Comparison of ENCODE assay signal across 1 cellular context in genomic region chr4:162347492-162348213, GRCh38.
TF ChIP-seq lines count a peak whose summit lies in the region.

No MANE protein-coding gene starts in this region.

TF ChIP-seq in SK-N-SH, 30 proteins besides CTCF, POLR2A, EP300 and RAD21 (continued from another document):
- TF ChIP-seq GATA2 (CRISPR knock-in tag; IDR thresholded peaks at IDR 0.05), result no peak
- no peak for TF ChIP-seq USF1 (IDR thresholded peaks at IDR 0.05; ENCODE audit: borderline replicate concordance, low read depth)
- no peak for TF ChIP-seq SIN3A (IDR thresholded peaks at IDR 0.05; ENCODE audit: borderline replicate concordance, low read depth, low read length)
- no peak for TF ChIP-seq SMC3 (IDR thresholded peaks at IDR 0.05; ENCODE audit: low read depth, low read length)
- TF ChIP-seq USF2 (IDR thresholded peaks at IDR 0.05; ENCODE audit: borderline replicate concordance, low read depth, low read length), result no peak
- no peak for TF ChIP-seq NFIC (IDR thresholded peaks at IDR 0.05; ENCODE audit: borderline replicate concordance)
